ENCODE assay signal across 12 cellular contexts in the genomic region with DNA sequence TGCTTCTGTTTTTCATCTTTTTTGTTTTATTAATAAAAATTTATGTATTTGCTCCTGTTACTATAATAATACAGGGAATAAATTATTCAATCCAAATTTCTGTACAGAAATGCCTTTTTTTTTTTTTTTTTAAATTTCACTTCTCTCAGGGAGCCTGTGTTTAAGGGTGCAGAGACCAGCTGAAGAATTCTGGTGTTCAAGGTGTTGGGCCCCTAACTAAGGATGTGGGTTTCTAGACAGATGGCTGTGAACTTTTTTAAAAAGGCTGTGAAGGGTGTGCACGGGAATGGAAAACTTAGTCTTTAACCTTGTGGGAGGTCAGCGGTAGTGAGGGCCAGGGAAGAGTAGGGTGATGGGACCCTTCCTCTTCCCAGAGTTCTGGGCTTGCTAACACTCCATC. TPM values are rescaled to one million over a fixed set of nuclear protein-coding genes. Genes with fewer than 3 reads are reported as not detected.
DNase-seq lines count a peak whose midpoint lies in the region; ATAC-seq, FAIRE-seq and TF ChIP-seq lines count a peak whose summit lies in the region.
"Had no signal": no experiment of that assay in that cellular context is flagged by ENCODE, and none has a peak within 500 bp of the region (broad histone marks: within the 10 kb centered on the region; RNA-seq: fewer than 3 reads in every experiment).

No MANE protein-coding gene starts in this region.

- peak overlapping the region; percentile 88 for H3K27ac Mint-ChIP-seq in GM23338

- H3K27me3 Mint-ChIP-seq in GM23338 (ENCODE audit: insufficient read depth, low read depth, poor library complexity): peaks cover 23% of the 10 kb centered on the region

- H3K9me3 ChIP-seq in SK-N-MC (ENCODE audit: low read depth, low read length) (no peaks in the 10 kb centered on the region), gastroesophageal sphincter (no peaks in the 10 kb centered on the region), gastrocnemius medialis (no peaks in the 10 kb centered on the region)

- TF ChIP-seq CTCF in GM23338 (conservative IDR thresholded peaks at IDR 0.05; ENCODE audit: low read depth in 2 of 2) (no peak), gastroesophageal sphincter (IDR thresholded peaks at IDR 0.05) (no peak), gastrocnemius medialis (IDR thresholded peaks at IDR 0.05 in 4 of 5, conservative IDR thresholded peaks at IDR 0.05 in 1 of 5) (no peak)

- no peak overlapping the region for H3K9ac ChIP-seq in SK-N-MC (ENCODE audit: insufficient read length)

- H3K27ac ChIP-seq in GM23338 (ENCODE audit: low read depth) (peak overlapping the region; percentile 48; the same call in 1 of the 2 replicates), SK-N-MC (peak overlapping the region; percentile 40), gastroesophageal sphincter (peak overlapping the region; percentile 86 to 99 (median 98)), gastrocnemius medialis (peak overlapping the region; percentile 10 to 71 (median 60))

- peaks cover 5% of the 10 kb centered on the region; the same call in 1 of the 2 replicates for H3F3A ChIP-seq in GM23338 (replicated peaks; ENCODE audit: low read depth)

- H3K36me3 Mint-ChIP-seq in GM23338 (ENCODE audit: low read depth): peaks cover 33% of the 10 kb centered on the region

- DNase-seq in GM23338 (ENCODE audit: low spot score) (no peak), SK-N-MC (ENCODE audit: low read depth, low spot score) (no peak), gastrocnemius medialis (no peak), anterior cingulate cortex (lab: John Stamatoyannopoulos, UW) (no peak), middle frontal gyrus (ENCODE audit: extremely low spot score, low spot score) (no peak), HCEC 1CT (no peak), GM12892 (ENCODE audit: insufficient read length) (no peak)
- DNase-seq: activated CD4-positive, alpha-beta T cell treated with anti-CD3 and anti-CD28 coated beads, Interleukin-2, amount 50 U/mL, for 4 hours; cortex of kidney; DMS79; NCI-H1694 had no signal

- no peaks in the 10 kb centered on the region for H3K9me2 ChIP-seq in GM23338 (ENCODE audit: insufficient read depth)

- WGBS in gastroesophageal sphincter (ENCODE audit: low coverage in 1 of 2), 2 donors: 14% methylated on average over 2 of the region's 2 CpGs; no CpG with 5 or more reads in 1 of the 2 donors

- intact Hi-C loops in gastrocnemius medialis (cut with DNase I; ENCODE audit: low total_unique reads): no loop called here

- peak overlapping the region; percentile 87 for H3K4me3 Mint-ChIP-seq in GM23338

- H3K27me3 ChIP-seq in GM23338 (ENCODE audit: insufficient read depth): 0 out of 2 replicates have a peak, but pooled peaks cover 6% of the 10 kb centered on the region
- no peaks in the 10 kb centered on the region for H3K27me3 ChIP-seq in gastroesophageal sphincter
- peaks cover 13 to 34% (median 23%) of the 10 kb centered on the region in 3 donors for H3K27me3 ChIP-seq in gastrocnemius medialis

- in situ Hi-C loops in gastrocnemius medialis (cut with MboI; ENCODE audit: low sequenced_read_pairs in 4 of 4): no loop called here

- peaks cover 16% of the 10 kb centered on the region for H3K36me3 ChIP-seq in GM23338 (ENCODE audit: insufficient read depth)
- peaks cover 12% of the 10 kb centered on the region; the same call in 1 of the 2 replicates for H3K36me3 ChIP-seq in SK-N-MC (ENCODE audit: insufficient read depth, low read length)
- peaks cover 0 to 61% of the 10 kb centered on the region in 2 donors for H3K36me3 ChIP-seq in gastroesophageal sphincter
- peaks cover 0 to 21% of the 10 kb centered on the region in 2 donors for H3K36me3 ChIP-seq in gastrocnemius medialis

- H3K4me2 ChIP-seq in GM23338: peak overlapping the region; percentile 96

- H3K79me2 ChIP-seq in GM23338 (replicated peaks; ENCODE audit: insufficient read depth): peaks cover 12% of the 10 kb centered on the region

- peaks cover 32% of the 10 kb centered on the region for H3K4me1 Mint-ChIP-seq in GM23338

- TF ChIP-seq POLR2A in gastroesophageal sphincter (IDR thresholded peaks at IDR 0.05) (no peak), gastrocnemius medialis (IDR thresholded peaks at IDR 0.05) (no peak), GM12892 (IDR thresholded peaks at IDR 0.05; ENCODE audit: low read depth, low read length) (no peak)

- H3K4me3 ChIP-seq in GM23338 (peak overlapping the region; percentile 93), SK-N-MC (no peak overlapping the region), gastroesophageal sphincter (no peak overlapping the region), gastrocnemius medialis (no peak overlapping the region)

- no peak overlapping the region for H2AFZ ChIP-seq in GM23338

- no peaks in the 10 kb centered on the region for H3K9me3 Mint-ChIP-seq in GM23338

- ATAC-seq in GM23338: no peak
- no peak for ATAC-seq in gastroesophageal sphincter
- no peak for ATAC-seq in gastrocnemius medialis

- FAIRE-seq in GM12892 (lab: Jason Lieb, UNC): no peak

- H3K4me1 ChIP-seq in GM23338 (ENCODE audit: insufficient read depth) (peaks cover 21% of the 10 kb centered on the region), gastroesophageal sphincter (peaks cover 0 to 51% (median 7%) of the 10 kb centered on the region in 3 donors), gastrocnemius medialis (no peaks in the 10 kb centered on the region)

- TF ChIP-seq EP300 in gastroesophageal sphincter (IDR thresholded peaks at IDR 0.05): no peak

- H4K20me1 ChIP-seq in GM23338 (replicated peaks; ENCODE audit: insufficient read depth): no peaks in the 10 kb centered on the region; the same call in none of the 2 replicates

TF ChIP-seq in GM23338, 12 proteins besides CTCF, POLR2A, EP300 and RAD21:
- TF ChIP-seq NANOG (IDR thresholded peaks at IDR 0.05; ENCODE audit: borderline replicate concordance) (no peak), EZH2phosphoT487 (IDR thresholded peaks at IDR 0.05; ENCODE audit: unreplicated experiment) (no peak), JUNB (IDR thresholded peaks at IDR 0.05; ENCODE audit: unreplicated experiment) (no peak), CREB1 (CRISPR knock-in tag; IDR thresholded peaks at IDR 0.05; ENCODE audit: low read depth) (no peak)

RNA-seq across cellular contexts. Expression of a gene that starts 1.3 kb away (rescaled TPM):
- total RNA-seq in GM23338 (2014; rRNA removed; shearing (Covaris generic)): 37.8 and 46.6 TPM in 2 replicates
- polyA plus RNA-seq in GM23338 (2016; fragmentation: Nextera tagmentation; extraction: Ambion mirVana): 16.7 and 22.8 TPM in 2 replicates
- total RNA-seq in gastroesophageal sphincter (10 to 100 TPM; 34.6 to 70.2 (median 53.2) TPM), gastrocnemius medialis (10 to 100 TPM in 1 of 4 donors, 1 to 10 TPM in 3; 3.5 to 13.8 (median 6.8) TPM)
- 23.5 TPM for polyA plus RNA-seq in GM12892 (2012; ENCODE audit: missing spikeins)

RNA-seq across cellular contexts. Expression of a gene that starts 7.9 kb away (rescaled TPM):
- 9.9 and 10.2 TPM in 2 replicates for total RNA-seq in GM23338 (2014; rRNA removed; shearing (Covaris generic))
- polyA plus RNA-seq in GM23338 (2016; fragmentation: Nextera tagmentation; extraction: Ambion mirVana): 0.53 TPM in 1 of 2 replicates, not detected in the other
- total RNA-seq in gastroesophageal sphincter (100 to 1,000 TPM; 116 to 140 (median 128) TPM), gastrocnemius medialis (1 to 10 TPM; 1.9 to 3.3 (median 2.4) TPM)
- polyA plus RNA-seq in GM12892 (2012; ENCODE audit: missing spikeins): 7.1 TPM

RNA-seq across cellular contexts. Expression of a gene that starts 12.3 kb away (rescaled TPM):
- total RNA-seq in GM23338 (2014; rRNA removed; shearing (Covaris generic)): 26.4 and 30.6 TPM in 2 replicates
- polyA plus RNA-seq in GM23338 (2016; fragmentation: Nextera tagmentation; extraction: Ambion mirVana): 10.5 and 10.8 TPM in 2 replicates
- total RNA-seq in gastroesophageal sphincter (10 to 100 TPM; 21.7 to 38.7 (median 33.1) TPM), gastrocnemius medialis (10 to 100 TPM; 11.2 to 22.0 (median 14.6) TPM)
- polyA plus RNA-seq in GM12892 (2012; ENCODE audit: missing spikeins): 12.2 TPM

RNA-seq across cellular contexts. Expression of a gene that starts 29.7 kb away (rescaled TPM):
- total RNA-seq in GM23338 (2014; rRNA removed; shearing (Covaris generic)): 2.4 and 2.8 TPM in 2 replicates
- polyA plus RNA-seq in GM23338 (2016; fragmentation: Nextera tagmentation; extraction: Ambion mirVana): 1.3 and 1.4 TPM in 2 replicates
- 10 to 100 TPM in 1 of 4 donors, 1 to 10 TPM in 3; 2.3 to 10.1 (median 5.0) TPM for total RNA-seq in gastroesophageal sphincter
- 10 to 100 TPM; 13.2 to 25.5 (median 16.6) TPM for total RNA-seq in gastrocnemius medialis
- polyA plus RNA-seq in GM12892 (2012; ENCODE audit: missing spikeins): 0.38 TPM

RNA-seq across cellular contexts. Expression of a gene that starts 53.5 kb away (rescaled TPM):
- 16.5 and 21.3 TPM in 2 replicates for total RNA-seq in GM23338 (2014; rRNA removed; shearing (Covaris generic))
- polyA plus RNA-seq in GM23338 (2016; fragmentation: Nextera tagmentation; extraction: Ambion mirVana): 9.1 and 11.1 TPM in 2 replicates
- total RNA-seq in gastroesophageal sphincter (1 to 10 TPM in 3 of 4 donors, under 1 TPM in 1; 0.89 to 4.7 (median 1.6) TPM), gastrocnemius medialis (under 1 TPM in 2 of 4 donors, not detected in 2; 0.09 to 0.36 TPM)
- polyA plus RNA-seq in GM12892 (2012; ENCODE audit: missing spikeins): 0.55 TPM

Comparison
In these comparisons a context has a peak if more than half of its experiments do, and no peak if none do; other contexts are left out.
1. H3K27ac ChIP-seq: peak in every context shown above with its lines; median percentile 98 in gastroesophageal sphincter; 60 in gastrocnemius medialis; 48 in GM23338; 40 in SK-N-MC.
2. RNA of a gene that starts 7.9 kb away (total RNA-seq): 116 to 140 TPM in gastroesophageal sphincter; 9.9 to 10.2 TPM in GM23338 and 1.9 to 3.3 TPM in gastrocnemius medialis; every median in the first group is over 10 times any median in the second.